Comparison of ENCODE assay signal across 18 cellular contexts in the genomic region with DNA sequence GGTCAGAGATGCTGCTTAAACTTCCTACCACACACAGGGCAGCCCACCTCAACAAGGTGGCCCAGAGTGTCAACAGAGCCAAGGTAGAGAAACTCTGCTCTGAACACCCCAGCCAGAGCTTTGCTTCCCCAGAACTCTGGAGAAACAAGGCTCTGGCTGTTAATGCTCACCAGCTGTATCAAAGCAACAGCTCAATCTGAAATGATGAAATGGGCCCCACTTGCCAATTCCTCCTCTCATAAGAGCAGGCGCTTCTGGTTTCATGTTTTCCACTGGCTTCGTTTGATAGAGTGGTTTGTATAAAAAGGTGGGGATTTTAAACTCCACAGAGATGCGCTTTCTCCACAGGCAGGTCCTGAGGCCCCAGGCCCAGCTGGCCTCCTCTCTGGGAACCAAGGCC.
DNase-seq lines count a peak whose midpoint lies in the region; ATAC-seq, FAIRE-seq and TF ChIP-seq lines count a peak whose summit lies in the region.
"Had no signal": no experiment of that assay in that cellular context is flagged by ENCODE, and none has a peak within 500 bp of the region (broad histone marks: within the 10 kb centered on the region; RNA-seq: fewer than 3 reads in every experiment).

No MANE protein-coding gene starts in this region.

- peaks cover 37% of the 10 kb centered on the region for H3K36me3 Mint-ChIP-seq in astrocyte (ENCODE audit: low read depth, unreplicated experiment)

- no peak overlapping the region for H2AFZ ChIP-seq in astrocyte (ENCODE audit: low read depth, low read length)

- H3K4me2 ChIP-seq in astrocyte (ENCODE audit: low read length): no peak overlapping the region

- no peaks in the 10 kb centered on the region for H3K79me2 ChIP-seq in astrocyte (ENCODE audit: insufficient read depth, low read length)

- H3K36me3 ChIP-seq in astrocyte (ENCODE audit: insufficient read depth, low read length): peaks cover 22% of the 10 kb centered on the region
- H3K36me3 ChIP-seq in prostate gland: peaks cover 0 to 4% of the 10 kb centered on the region in 2 donors

- intact Hi-C loops in prostate gland (cut with DNase I): no loop called here

- TF ChIP-seq CTCF in AG10803 (conservative IDR thresholded peaks at IDR 0.05; ENCODE audit: low read length): no peak
- TF ChIP-seq CTCF in astrocyte (IDR thresholded peaks at IDR 0.05; ENCODE audit: insufficient read depth, low read depth, low read length): no peak
- no peak for TF ChIP-seq CTCF in prostate gland (IDR thresholded peaks at IDR 0.05)

- H3K27me3 ChIP-seq in astrocyte (ENCODE audit: insufficient read depth, low read length) (no peaks in the 10 kb centered on the region), prostate gland (replicated peaks; ENCODE audit: insufficient read depth) (no peaks in the 10 kb centered on the region)
- H3K27me3 ChIP-seq: Peyer's patch, SJSA1 had no signal

- H3K9me3 ChIP-seq in astrocyte (ENCODE audit: insufficient read depth, low read depth, low read length) (no peaks in the 10 kb centered on the region), prostate gland (no peaks in the 10 kb centered on the region)
- H3K9me3 ChIP-seq: Peyer's patch, SJSA1 had no signal

- ATAC-seq in GM21723 (IDR thresholded peaks at IDR 0.05; ENCODE audit: unreplicated experiment): no peak
- ATAC-seq: K562 had no signal

- no peaks in the 10 kb centered on the region for H3K27me3 Mint-ChIP-seq in astrocyte (ENCODE audit: low read depth, unreplicated experiment)

- no peak overlapping the region for H3K4me3 Mint-ChIP-seq in astrocyte (ENCODE audit: unreplicated experiment)

- H3K27ac ChIP-seq in astrocyte (ENCODE audit: low read depth, low read length): no peak overlapping the region
- H3K27ac ChIP-seq in prostate gland: peak overlapping the region; percentile 43 to 73
- H3K27ac ChIP-seq: C4-2B, Peyer's patch, SJSA1 had no signal

- H3K4me3 ChIP-seq in AG10803 (ENCODE audit: low read length): no peak overlapping the region
- no peak overlapping the region for H3K4me3 ChIP-seq in astrocyte (ENCODE audit: insufficient read depth, low read depth, low read length)
- H3K4me3 ChIP-seq in prostate gland: no peak overlapping the region
- H3K4me3 ChIP-seq: K562, Peyer's patch, SJSA1 had no signal

- no peaks in the 10 kb centered on the region for H3K9me3 Mint-ChIP-seq in astrocyte (ENCODE audit: unreplicated experiment)

- WGBS in prostate gland: 70% methylated on average over 3 of the region's 3 CpGs

- DNase-seq in AG10803 (ENCODE audit: low read depth) (peak; percentile 56), AG20443 (ENCODE audit: low spot score) (peak; percentile 37), astrocyte (ENCODE audit: low read depth) (no peak), prostate gland (ENCODE audit: low spot score) (no peak), midbrain (lab: John Stamatoyannopoulos, UW) (no peak), SIG-M5 (lab: John Stamatoyannopoulos, UW) (no peak), putamen (ENCODE audit: low spot score) (no peak)
- DNase-seq: COR-L47, DMS153, EL, H7, NCI-H146, NCI-H2107, Peyer's patch had no signal

- H3K4me1 ChIP-seq in astrocyte (ENCODE audit: insufficient read depth, low read length): no peaks in the 10 kb centered on the region
- no peaks in the 10 kb centered on the region for H3K4me1 ChIP-seq in prostate gland (replicated peaks)
- H3K4me1 ChIP-seq: Peyer's patch, SJSA1 had no signal

- TF ChIP-seq POLR2A in prostate gland (IDR thresholded peaks at IDR 0.05): no peak

- peak overlapping the region; percentile 47 for H3K27ac Mint-ChIP-seq in astrocyte (ENCODE audit: unreplicated experiment)

- H3K4me1 Mint-ChIP-seq in astrocyte (ENCODE audit: low read depth, unreplicated experiment): no peaks in the 10 kb centered on the region

- no peak for FAIRE-seq in astrocyte (lab: Jason Lieb, UNC)
- FAIRE-seq: K562 had no signal

- peaks cover 5% of the 10 kb centered on the region for H4K20me1 ChIP-seq in astrocyte (ENCODE audit: insufficient read depth, low read length)

- H3K9ac ChIP-seq in astrocyte (ENCODE audit: low read length): no peak overlapping the region

Comparison
In these comparisons a context has a peak if more than half of its experiments do, and no peak if none do; other contexts are left out.
1. DNase-seq: peak in AG10803 (single experiment) and AG20443 (single experiment); none in astrocyte (single experiment), prostate gland (single experiment), midbrain (single experiment), SIG-M5 (single experiment) and putamen (single experiment).